Comparison of ENCODE assay signal across 1 cellular context in the genomic region with DNA sequence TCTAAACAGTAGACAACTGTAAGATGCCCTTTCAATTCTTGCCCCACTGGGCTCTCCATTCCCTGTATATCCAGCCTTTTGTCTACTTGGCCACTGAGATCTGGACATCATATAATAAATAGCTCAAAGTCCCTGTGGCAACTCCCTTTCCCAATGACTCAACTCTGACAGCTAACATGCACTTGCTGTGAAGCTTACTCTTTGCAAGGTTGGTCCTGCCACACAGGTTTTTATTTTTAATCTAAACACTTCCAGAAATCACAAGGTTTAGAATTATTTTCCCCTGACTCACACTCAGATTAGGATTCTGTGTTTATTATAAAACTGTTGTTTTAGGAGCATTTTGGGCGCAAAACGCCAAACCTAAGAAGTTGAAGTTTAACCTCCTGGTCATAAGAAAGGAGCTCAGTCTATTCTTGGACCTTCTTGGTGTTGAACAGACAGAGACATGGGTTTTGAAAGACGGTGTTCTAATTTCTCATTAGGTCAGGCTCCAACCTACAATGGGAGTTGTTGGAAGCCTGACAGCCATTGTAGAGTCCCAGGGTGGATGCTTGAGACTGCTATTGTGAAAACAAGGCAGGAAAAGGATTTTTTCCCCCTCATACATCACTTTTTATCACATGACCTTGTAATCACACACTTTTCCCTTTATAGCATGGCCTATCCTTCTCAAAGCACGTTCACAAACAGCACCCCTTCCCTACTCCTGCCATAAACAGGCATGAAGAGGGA.
TF ChIP-seq lines count a peak whose summit lies in the region.

No MANE protein-coding gene starts in this region.

TF ChIP-seq in A549, 52 proteins besides CTCF, POLR2A, EP300 and RAD21:
- TF ChIP-seq ZC3H11A (IDR thresholded peaks at IDR 0.05), result no peak
- TF ChIP-seq SREBF2 (IDR thresholded peaks at IDR 0.05), result no peak
- no peak for TF ChIP-seq KDM1A (IDR thresholded peaks at IDR 0.05; ENCODE audit: low read depth)
- no peak for TF ChIP-seq FOSB (CRISPR knock-in tag; IDR thresholded peaks at IDR 0.05)
- TF ChIP-seq HEYL (CRISPR knock-in tag; IDR thresholded peaks at IDR 0.05), result no peak
- peak; percentile 36; the same call in 1 of the 2 replicates for TF ChIP-seq JUNB (IDR thresholded peaks at IDR 0.05)
